ENCODE assay signal across 13 cellular contexts in genomic region chr7:139915301-139915863, GRCh38.
DNase-seq lines count a peak whose midpoint lies in the region; ATAC-seq and TF ChIP-seq lines count a peak whose summit lies in the region.
"Had no signal": no experiment of that assay in that cellular context is flagged by ENCODE, and none has a peak within 500 bp of the region (broad histone marks: within the 10 kb centered on the region; RNA-seq: fewer than 3 reads in every experiment).

No MANE protein-coding gene starts in this region.

- H3K79me2 ChIP-seq in mammary epithelial cell (ENCODE audit: insufficient read depth, low read length): no peaks in the 10 kb centered on the region

- TF ChIP-seq POLR2A in heart left ventricle (IDR thresholded peaks at IDR 0.05) (no peak), sigmoid colon (IDR thresholded peaks at IDR 0.05) (no peak)

- H3K4me2 ChIP-seq in mammary epithelial cell (ENCODE audit: insufficient read depth, low read depth, low read length): no peak overlapping the region

- BruUV-seq in mammary epithelial cell (replicated peaks; lab: Mats Ljungman, UMichigan): no TSS peak

- DNase-seq in right cardiac atrium: no peak
- no peak for DNase-seq in heart left ventricle
- no peak for DNase-seq in mammary epithelial cell
- DNase-seq in lower lobe of right lung: no peak
- DNase-seq in pons (ENCODE audit: low spot score): no peak
- no peak for DNase-seq in GM03348 (ENCODE audit: low spot score)
- DNase-seq in sigmoid colon: no peak
- no peak for DNase-seq in activated T-helper 1 cell treated with anti-CD3 and anti-CD28 coated beads, Interleukin-12 subunit alpha, Interleukin-12 subunit beta, Interleukin-2, Interleukin-4 antibody, amounts not matched to agents 30 ng/mL and 10 ng/mL and 1 ng/mL, durations not matched to agents 14 hours and 24 hours and 36 hours (ENCODE audit: low spot score)
- DNase-seq: GDM1; NCI-H1694 treated with DMSO at 0.1 percent for 48 hours; stimulated activated CD4-positive, alpha-beta T cell treated with anti-CD3 and anti-CD28 coated beads, Interleukin-1b, Interleukin-23, amount 100 ng/mL, for 48 hours had no signal

- H2AFZ ChIP-seq in mammary epithelial cell (ENCODE audit: low read depth, low read length): peak overlapping the region; percentile 12

- H3K36me3 Mint-ChIP-seq in activated T-helper 1 cell treated with anti-CD3 and anti-CD28 coated beads, Interleukin-12 subunit alpha, Interleukin-12 subunit beta, Interleukin-2, Interleukin-4 antibody, amounts not matched to agents 30 ng/mL and 10 ng/mL and 1 ng/mL, durations not matched to agents 14 hours and 24 hours and 36 hours (ENCODE audit: low read depth): no peaks in the 10 kb centered on the region

- no peak for TF ChIP-seq EP300 in sigmoid colon (IDR thresholded peaks at IDR 0.05)

- H3K27ac ChIP-seq in right cardiac atrium (ENCODE audit: low read length) (peak overlapping the region; percentile 52), heart left ventricle (peak overlapping the region in 3 of 12 donors; percentile 0 to 62 (median 12)), mammary epithelial cell (ENCODE audit: insufficient read depth, low read depth, low read length) (peak overlapping the region; percentile 69), lower lobe of right lung (peak overlapping the region; percentile 32), sigmoid colon (peak overlapping the region in 1 of 4 donors; percentile 47)

- H3K36me3 ChIP-seq in heart left ventricle (peaks cover 0 to 36% (median 0%) of the 10 kb centered on the region in 9 donors), mammary epithelial cell (ENCODE audit: insufficient read depth, low read length) (no peaks in the 10 kb centered on the region), lower lobe of right lung (peaks cover 20% of the 10 kb centered on the region), sigmoid colon (no peaks in the 10 kb centered on the region)

- no peak overlapping the region for H3K9ac ChIP-seq in mammary epithelial cell (ENCODE audit: insufficient read depth, low read length)

- intact Hi-C loops in right cardiac atrium (cut with DNase I) (loop anchor here in 1 of 4 donors (10.0 kb wide), 1 partner anchor 141 kb away; the partner anchor contains the start of gene HIPK2), heart left ventricle (cut with DNase I) (loop anchor here in 1 of 10 donors (5.0 kb wide), 1 partner anchor 138 kb away; the partner anchor contains the start of gene HIPK2), mammary epithelial cell (cut with micrococcal nuclease) (loop anchor here (2.0 kb wide), 1 partner anchor 15 kb away; no protein-coding TSS in a partner anchor), lower lobe of right lung (cut with DNase I) (no loop called here), sigmoid colon (cut with DNase I) (no loop called here)
- intact Hi-C loops in activated T-helper 1 cell treated with anti-CD3 and anti-CD28 coated beads, Interleukin-12 subunit alpha, Interleukin-12 subunit beta, Interleukin-2, Interleukin-4 antibody, amounts not matched to agents 30 ng/mL and 10 ng/mL and 1 ng/mL, durations not matched to agents 14 hours and 24 hours and 36 hours (cut with micrococcal nuclease): loop anchor here (10.0 kb wide), 1 partner anchor 339 kb away; no protein-coding TSS in a partner anchor

- H4K20me1 ChIP-seq in mammary epithelial cell (ENCODE audit: insufficient read depth, low read length): no peaks in the 10 kb centered on the region

- no peak overlapping the region for H3K4me3 ChIP-seq in right cardiac atrium (ENCODE audit: low read length)
- H3K4me3 ChIP-seq in heart left ventricle: no peak overlapping the region
- H3K4me3 ChIP-seq in mammary epithelial cell (replicated peaks in 1 of 3; ENCODE audit: insufficient read depth in 1 of 3, low read depth in 2 of 3, low read length in 3 of 3): no peak overlapping the region
- no peak overlapping the region for H3K4me3 ChIP-seq in lower lobe of right lung
- no peak overlapping the region for H3K4me3 ChIP-seq in sigmoid colon

- WGBS in right cardiac atrium: 71% methylated on average over 10 of the region's 10 CpGs
- WGBS in heart left ventricle, 4 donors: 83 to 88% (median 85%) methylated on average over 10 of the region's 10 CpGs
- 96% methylated on average over 10 of the region's 10 CpGs for WGBS in mammary epithelial cell (ENCODE audit: low coverage, missing lambda C conversion rate)
- WGBS in sigmoid colon, 2 donors: 38 to 71% methylated on average over 10 of the region's 10 CpGs

- dilution Hi-C loops in mammary epithelial cell (cut with HindIII; ENCODE audit: low sequenced_read_pairs): no loop called here

- peaks cover 2% of the 10 kb centered on the region for H3K27me3 Mint-ChIP-seq in activated T-helper 1 cell treated with anti-CD3 and anti-CD28 coated beads, Interleukin-12 subunit alpha, Interleukin-12 subunit beta, Interleukin-2, Interleukin-4 antibody, amounts not matched to agents 30 ng/mL and 10 ng/mL and 1 ng/mL, durations not matched to agents 14 hours and 24 hours and 36 hours (ENCODE audit: insufficient read depth)

- H3K4me1 ChIP-seq in right cardiac atrium (ENCODE audit: control insufficient read depth, insufficient read depth, low read length) (peaks cover 14% of the 10 kb centered on the region), heart left ventricle (peaks cover 0 to 51% (median 23%) of the 10 kb centered on the region in 12 donors), mammary epithelial cell (ENCODE audit: insufficient read depth, low read length) (peaks cover 29% of the 10 kb centered on the region), lower lobe of right lung (peaks cover 35% of the 10 kb centered on the region), sigmoid colon (peaks cover 0 to 11% (median 0%) of the 10 kb centered on the region in 4 donors)

- no peak overlapping the region for H3K4me3 Mint-ChIP-seq in activated T-helper 1 cell treated with anti-CD3 and anti-CD28 coated beads, Interleukin-12 subunit alpha, Interleukin-12 subunit beta, Interleukin-2, Interleukin-4 antibody, amounts not matched to agents 30 ng/mL and 10 ng/mL and 1 ng/mL, durations not matched to agents 14 hours and 24 hours and 36 hours
- H3K4me3 Mint-ChIP-seq: neural crest cell; T-helper 1 cell treated with Interleukin-12 subunit alpha and Interleukin-12 subunit beta and Interleukin-4 antibody, amounts not matched to agents 30 μg/mL and 1 μg/mL, for 36 hours had no signal

- H3K4me1 Mint-ChIP-seq in activated T-helper 1 cell treated with anti-CD3 and anti-CD28 coated beads, Interleukin-12 subunit alpha, Interleukin-12 subunit beta, Interleukin-2, Interleukin-4 antibody, amounts not matched to agents 30 ng/mL and 10 ng/mL and 1 ng/mL, durations not matched to agents 14 hours and 24 hours and 36 hours (ENCODE audit: low read depth): peaks cover 29% of the 10 kb centered on the region
- H3K4me1 Mint-ChIP-seq: neural crest cell had no signal

- in situ Hi-C loops in mammary epithelial cell (cut with MboI; ENCODE audit: low sequenced_read_pairs in 2 of 2): no loop called here

- H3K27me3 ChIP-seq in right cardiac atrium (ENCODE audit: control insufficient read depth, insufficient read depth): no peaks in the 10 kb centered on the region
- H3K27me3 ChIP-seq in heart left ventricle: no peaks in the 10 kb centered on the region
- no peaks in the 10 kb centered on the region for H3K27me3 ChIP-seq in mammary epithelial cell (ENCODE audit: insufficient read depth, low read length)
- H3K27me3 ChIP-seq in lower lobe of right lung (ENCODE audit: low read depth): no peaks in the 10 kb centered on the region
- no peaks in the 10 kb centered on the region for H3K27me3 ChIP-seq in sigmoid colon

- no peak overlapping the region for H3K27ac Mint-ChIP-seq in activated T-helper 1 cell treated with anti-CD3 and anti-CD28 coated beads, Interleukin-12 subunit alpha, Interleukin-12 subunit beta, Interleukin-2, Interleukin-4 antibody, amounts not matched to agents 30 ng/mL and 10 ng/mL and 1 ng/mL, durations not matched to agents 14 hours and 24 hours and 36 hours

- CTCF ChIA-PET in mammary epithelial cell (lab: Charles Lee; ENCODE audit: low non-redundant PET): interaction anchor here (0.6 kb wide), 1 partner anchor 1979 kb away, joined by 3 read pairs; no protein-coding TSS in a partner anchor

- H3K9me3 Mint-ChIP-seq in activated T-helper 1 cell treated with anti-CD3 and anti-CD28 coated beads, Interleukin-12 subunit alpha, Interleukin-12 subunit beta, Interleukin-2, Interleukin-4 antibody, amounts not matched to agents 30 ng/mL and 10 ng/mL and 1 ng/mL, durations not matched to agents 14 hours and 24 hours and 36 hours: no peaks in the 10 kb centered on the region
- H3K9me3 Mint-ChIP-seq: neural crest cell; T-helper 1 cell treated with Interleukin-12 subunit alpha and Interleukin-12 subunit beta and Interleukin-4 antibody, amounts not matched to agents 30 μg/mL and 1 μg/mL, for 36 hours had no signal

- TF ChIP-seq CTCF in heart left ventricle (IDR thresholded peaks at IDR 0.05) (no peak), mammary epithelial cell (conservative IDR thresholded peaks at IDR 0.05 in 1 of 2, IDR thresholded peaks at IDR 0.05 in 1 of 2; ENCODE audit: extremely low read depth in 1 of 2, insufficient read depth in 1 of 2, low read depth in 1 of 2, low read length in 2 of 2) (no peak), lower lobe of right lung (IDR thresholded peaks at IDR 0.05) (no peak), sigmoid colon (IDR thresholded peaks at IDR 0.05) (no peak)

- ATAC-seq in right cardiac atrium: no peak
- no peak for ATAC-seq in heart left ventricle
- ATAC-seq in lower lobe of right lung: no peak

- H3K9me3 ChIP-seq in right cardiac atrium (ENCODE audit: control insufficient read depth, low read length): no peaks in the 10 kb centered on the region
- no peaks in the 10 kb centered on the region for H3K9me3 ChIP-seq in heart left ventricle
- no peaks in the 10 kb centered on the region for H3K9me3 ChIP-seq in mammary epithelial cell (replicated peaks; ENCODE audit: insufficient read depth, low read length)
- H3K9me3 ChIP-seq in lower lobe of right lung: no peaks in the 10 kb centered on the region
- no peaks in the 10 kb centered on the region for H3K9me3 ChIP-seq in sigmoid colon

Comparison
In these comparisons a context has a peak if more than half of its experiments do, and no peak if none do; other contexts are left out.
1. intact Hi-C loops: an anchor here in mammary epithelial cell (2.0 kb wide) and activated T-helper 1 cell treated with anti-CD3 and anti-CD28 coated beads, Interleukin-12 subunit alpha, Interleukin-12 subunit beta, Interleukin-2, Interleukin-4 antibody, amounts not matched to agents 30 ng/mL and 10 ng/mL and 1 ng/mL, durations not matched to agents 14 hours and 24 hours and 36 hours (10.0 kb wide); none called in lower lobe of right lung and sigmoid colon.